Comparison of ENCODE assay signal across 30 cellular contexts in the genomic region with DNA sequence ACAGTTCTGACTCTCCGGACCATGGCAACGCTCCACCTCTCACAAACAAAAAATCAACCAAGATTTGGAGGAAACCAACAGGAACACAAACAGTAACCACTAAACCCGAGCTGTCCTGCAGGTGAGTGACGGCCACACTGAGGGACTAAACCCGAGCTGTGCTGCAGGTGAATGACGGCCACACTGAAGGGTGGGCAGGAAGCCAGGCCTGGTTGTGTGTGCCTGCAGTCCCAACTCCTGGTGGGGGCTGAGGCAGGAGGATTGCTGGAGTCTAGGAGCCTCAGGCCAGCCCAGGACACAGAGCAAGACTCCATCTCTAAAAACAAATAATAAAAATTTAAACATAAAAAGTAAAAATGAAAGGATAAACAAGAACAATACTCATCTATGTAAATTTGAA.
"Had no signal": no experiment of that assay in that cellular context is flagged by ENCODE, and none has a peak within 500 bp of the region (broad histone marks: within the 10 kb centered on the region; RNA-seq: fewer than 3 reads in every experiment).

No MANE protein-coding gene starts in this region.

- ATAC-seq: activated CD8-positive, alpha-beta memory T cell treated with anti-CD3 and anti-CD28 coated beads, Interleukin-2, amount 10 ng/mL, durations not matched to agents 7 days and 5 days; activated naive CD8-positive, alpha-beta T cell treated with anti-CD3 and anti-CD28 coated beads, Interleukin-2, amount 50 U/mL, for 24 hours; Right ventricle myocardium inferior had no signal

- DNase-seq: activated CD4-positive, alpha-beta memory T cell treated with anti-CD3 and anti-CD28 coated beads, Interleukin-2, amount 10 ng/mL, durations not matched to agents 7 days and 5 days; activated CD4-positive, alpha-beta T cell treated with anti-CD3 and anti-CD28 coated beads for 1 hour; activated CD4-positive, alpha-beta T cell treated with anti-CD3 and anti-CD28 coated beads for 48 hours; activated CD4-positive, CD25-positive, alpha-beta regulatory T cell; activated CD8-positive, alpha-beta memory T cell treated with anti-CD3 and anti-CD28 coated beads for 24 hours; activated CD8-positive, alpha-beta memory T cell treated with anti-CD3 and anti-CD28 coated beads, Interleukin-2, amount 10 ng/mL, durations not matched to agents 7 days and 5 days; activated CD8-positive, alpha-beta memory T cell treated with anti-CD3 and anti-CD28 coated beads, Interleukin-2, amount 50 U/mL, for 48 hours; activated effector memory CD4-positive, alpha-beta T cell treated with Interleukin-2 at 50 U/mL for 16 hours; activated naive CD4-positive, alpha-beta T cell treated with anti-CD3 and anti-CD28 coated beads, Interleukin-2, amount 10 ng/mL, durations not matched to agents 7 days and 5 days; activated naive CD8-positive, alpha-beta T cell treated with anti-CD3 and anti-CD28 coated beads, Interleukin-2, amount 50 U/mL, for 24 hours; activated T-cell treated with anti-CD3 and anti-CD28 coated beads, Interleukin-2, amount 50 U/mL, for 48 hours; anterior cingulate cortex; central memory CD4-positive, alpha-beta T cell; MM.1S; MV-4-11; NCI-H1092; NCI-H1436 treated with DMSO at 0.1 percent for 48 hours; NCI-H1694 treated with DMSO at 0.1 percent for 48 hours; NCI-H2081; NCI-H446; NCI-H510A treated with DMSO at 0.1 percent for 48 hours; NCI-H526 treated with DMSO at 0.1 percent for 48 hours; NCI-H774; PC-9; SW 1271; T-helper 1 cell; T-helper 2 cell; T-helper 9 cell; WERI-Rb-1 had no signal
